Comparison of ENCODE assay signal across 8 cellular contexts in genomic region chr20:62795023-62795761, GRCh38. TPM values are rescaled to one million over a fixed set of nuclear protein-coding genes. Genes with fewer than 3 reads are reported as not detected.
A peak's percentile ranks its signal among the peaks of the same experiment; 100 is the strongest.
DNase-seq lines count a peak whose midpoint lies in the region; ATAC-seq lines count a peak whose summit lies in the region.

No MANE protein-coding gene starts in this region.

- DNase-seq in ACHN (peak; percentile 53), H4 (ENCODE audit: low spot score) (peak; percentile 39), NCI-H82 (lab: John Stamatoyannopoulos, UW) (peak; percentile 80), myocyte (ENCODE audit: low read depth) (peak; percentile 45)
- peak; percentile 80 for DNase-seq in activated CD8-positive, alpha-beta memory T cell treated with anti-CD3 and anti-CD28 coated beads, Interleukin-2, amount 10 ng/mL, durations not matched to agents 7 days and 5 days

- peak overlapping the region; percentile 82 for H3K9ac ChIP-seq in endocrine pancreas (ENCODE audit: control insufficient read depth, insufficient read depth, low read length)

- no peaks in the 10 kb centered on the region for H3K9me3 Mint-ChIP-seq in activated CD8-positive, alpha-beta memory T cell treated with anti-CD3 and anti-CD28 coated beads, Interleukin-2, amount 10 ng/mL, durations not matched to agents 7 days and 5 days (ENCODE audit: low read depth)
- no peaks in the 10 kb centered on the region for H3K9me3 Mint-ChIP-seq in stimulated activated naive CD8-positive, alpha-beta T cell treated with anti-CD3 and anti-CD28 coated beads, Interleukin-15, Interleukin-2, amounts not matched to agents 100 ng/mL and 50 ng/mL, for 24 hours

- in situ Hi-C loops in ACHN (cut with HindIII; ENCODE audit: low pct_ligation_motif_present, low pct_unique_long_range_greater_than_20kb, low sequenced_read_pairs) = no loop called here

- H3K4me3 Mint-ChIP-seq in activated CD8-positive, alpha-beta memory T cell treated with anti-CD3 and anti-CD28 coated beads, Interleukin-2, amount 10 ng/mL, durations not matched to agents 7 days and 5 days = peak overlapping the region; percentile 77
- H3K4me3 Mint-ChIP-seq in stimulated activated naive CD8-positive, alpha-beta T cell treated with anti-CD3 and anti-CD28 coated beads, Interleukin-15, Interleukin-2, amounts not matched to agents 100 ng/mL and 50 ng/mL, for 24 hours = peak overlapping the region; percentile 82

- H3K36me3 ChIP-seq in endocrine pancreas (ENCODE audit: control insufficient read depth, insufficient read depth, low read length) = peaks cover 5% of the 10 kb centered on the region

- no peaks in the 10 kb centered on the region for H3K27me3 ChIP-seq in endocrine pancreas (ENCODE audit: control insufficient read depth, insufficient read depth, low read length)

- H3K36me3 Mint-ChIP-seq in activated CD8-positive, alpha-beta memory T cell treated with anti-CD3 and anti-CD28 coated beads, Interleukin-2, amount 10 ng/mL, durations not matched to agents 7 days and 5 days = peaks cover 18% of the 10 kb centered on the region
- H3K36me3 Mint-ChIP-seq in stimulated activated naive CD8-positive, alpha-beta T cell treated with anti-CD3 and anti-CD28 coated beads, Interleukin-15, Interleukin-2, amounts not matched to agents 100 ng/mL and 50 ng/mL, for 24 hours (ENCODE audit: low read depth) = peaks cover 23% of the 10 kb centered on the region

- peak overlapping the region; percentile 90 for H3K27ac Mint-ChIP-seq in activated CD8-positive, alpha-beta memory T cell treated with anti-CD3 and anti-CD28 coated beads, Interleukin-2, amount 10 ng/mL, durations not matched to agents 7 days and 5 days
- H3K27ac Mint-ChIP-seq in stimulated activated naive CD8-positive, alpha-beta T cell treated with anti-CD3 and anti-CD28 coated beads, Interleukin-15, Interleukin-2, amounts not matched to agents 100 ng/mL and 50 ng/mL, for 24 hours = peak overlapping the region; percentile 88

- no peaks in the 10 kb centered on the region for H3K4me1 ChIP-seq in endocrine pancreas (ENCODE audit: control insufficient read depth, insufficient read depth, low read length)

- CTCF ChIA-PET in activated CD8-positive, alpha-beta memory T cell treated with anti-CD3 and anti-CD28 coated beads, Interleukin-2, amount 10 ng/mL, durations not matched to agents 7 days and 5 days (lab: Charles Lee) = interaction anchor here (1.3 to 5.0 kb wide), 8 partner anchors 8 to 295 kb away, joined by 4 to 43 read pairs (median 6); partner anchors contain the start of gene OGFR

- no peaks in the 10 kb centered on the region for H3K9me3 ChIP-seq in endocrine pancreas (ENCODE audit: control insufficient read depth, low read length)

- peak overlapping the region; percentile 37 for H3K4me3 ChIP-seq in endocrine pancreas (ENCODE audit: control insufficient read depth, insufficient read depth, low read length)

- H3K4me1 Mint-ChIP-seq in activated CD8-positive, alpha-beta memory T cell treated with anti-CD3 and anti-CD28 coated beads, Interleukin-2, amount 10 ng/mL, durations not matched to agents 7 days and 5 days = peaks cover 32% of the 10 kb centered on the region
- H3K4me1 Mint-ChIP-seq in stimulated activated naive CD8-positive, alpha-beta T cell treated with anti-CD3 and anti-CD28 coated beads, Interleukin-15, Interleukin-2, amounts not matched to agents 100 ng/mL and 50 ng/mL, for 24 hours (ENCODE audit: low read depth) = peaks cover 39% of the 10 kb centered on the region

- peak; percentile 11 for ATAC-seq in activated CD8-positive, alpha-beta memory T cell treated with anti-CD3 and anti-CD28 coated beads, Interleukin-2, amount 10 ng/mL, durations not matched to agents 7 days and 5 days
- ATAC-seq in HG02610 (IDR thresholded peaks at IDR 0.05; ENCODE audit: unreplicated experiment) = no peak

- no peaks in the 10 kb centered on the region for H3K27me3 Mint-ChIP-seq in activated CD8-positive, alpha-beta memory T cell treated with anti-CD3 and anti-CD28 coated beads, Interleukin-2, amount 10 ng/mL, durations not matched to agents 7 days and 5 days
- no peaks in the 10 kb centered on the region for H3K27me3 Mint-ChIP-seq in stimulated activated naive CD8-positive, alpha-beta T cell treated with anti-CD3 and anti-CD28 coated beads, Interleukin-15, Interleukin-2, amounts not matched to agents 100 ng/mL and 50 ng/mL, for 24 hours

RNA-seq across cellular contexts. Expression of gene MRGBP, which starts 1.1 kb away (rescaled TPM):
- 33.9 and 34.2 TPM in 2 replicates for total RNA-seq in H4 (2014; rRNA removed; shearing (Covaris generic))
- total RNA-seq in activated CD8-positive, alpha-beta memory T cell treated with anti-CD3 and anti-CD28 coated beads, Interleukin-2, amount 10 ng/mL, durations not matched to agents 7 days and 5 days = 10 to 100 TPM; 16.9 to 17.4 TPM
- total RNA-seq in myocyte = 13.5 and 14.0 TPM in 2 replicates
- polyA plus RNA-seq in myocyte (2012) = 16.6 TPM

RNA-seq across cellular contexts. Expression of gene OGFR, which starts 9.4 kb away (rescaled TPM):
- 30.9 and 43.8 TPM in 2 replicates for total RNA-seq in H4 (2014; rRNA removed; shearing (Covaris generic))
- total RNA-seq in activated CD8-positive, alpha-beta memory T cell treated with anti-CD3 and anti-CD28 coated beads, Interleukin-2, amount 10 ng/mL, durations not matched to agents 7 days and 5 days = 10 to 100 TPM; 87.8 to 91.0 TPM
- total RNA-seq in myocyte = 29.1 and 35.7 TPM in 2 replicates
- polyA plus RNA-seq in myocyte (2012) = 28.1 TPM

RNA-seq across cellular contexts. Expression of gene COL9A3, which starts 21.7 kb away (rescaled TPM):
- not detected in 2 replicates for total RNA-seq in H4 (2014; rRNA removed; shearing (Covaris generic))
- under 1 TPM in 1 of 2 experiments, not detected in 1; 0.45 TPM for total RNA-seq in activated CD8-positive, alpha-beta memory T cell treated with anti-CD3 and anti-CD28 coated beads, Interleukin-2, amount 10 ng/mL, durations not matched to agents 7 days and 5 days
- total RNA-seq in myocyte = 0.05 TPM in 1 of 2 replicates, not detected in the other
- polyA plus RNA-seq in myocyte (2012) = 0.09 TPM
